ENCODE assay signal across 9 cellular contexts in genomic region chr15:45611305-45611704, GRCh38. TPM values are rescaled to one million over a fixed set of nuclear protein-coding genes. Genes with fewer than 3 reads are reported as not detected.
DNase-seq lines count a peak whose midpoint lies in the region; ATAC-seq and TF ChIP-seq lines count a peak whose summit lies in the region.
"Had no signal": no experiment of that assay in that cellular context is flagged by ENCODE, and none has a peak within 500 bp of the region (broad histone marks: within the 10 kb centered on the region; RNA-seq: fewer than 3 reads in every experiment).

No MANE protein-coding gene starts in this region.

- no peaks in the 10 kb centered on the region for H3K9me2 ChIP-seq in HCT116 (ENCODE audit: insufficient read depth)

- H3K4me3 ChIP-seq in BJ (ENCODE audit: low read depth, low read length): no peak overlapping the region
- H3K4me3 ChIP-seq in HCT116 (replicated peaks in 1 of 2; ENCODE audit: low read depth in 1 of 2, low read length in 2 of 2): no peak overlapping the region
- no peak overlapping the region for H3K4me3 ChIP-seq in adipocyte (ENCODE audit: low read length)
- no peak overlapping the region for H3K4me3 ChIP-seq in right lobe of liver

- no TSS peak for BruUV-seq in HCT116 (replicated peaks; lab: Mats Ljungman, UMichigan)

- no peak overlapping the region for H3K4me3 Mint-ChIP-seq in activated T-helper 1 cell treated with anti-CD3 and anti-CD28 coated beads, Interleukin-12 subunit alpha, Interleukin-12 subunit beta, Interleukin-2, Interleukin-4 antibody, amounts not matched to agents 30 ng/mL and 10 ng/mL and 1 ng/mL, durations not matched to agents 14 hours and 24 hours and 36 hours

- DNase-seq in BJ (ENCODE audit: low read depth): no peak
- no peak for DNase-seq in HCT116 (ENCODE audit: low read depth, low spot score)
- DNase-seq in adipocyte (ENCODE audit: low read depth): peak; percentile 64
- DNase-seq in right lobe of liver: no peak
- no peak for DNase-seq in islet precursor cell
- no peak for DNase-seq in NCI-H1048 (lab: John Stamatoyannopoulos, UW)
- DNase-seq in activated T-helper 1 cell treated with anti-CD3 and anti-CD28 coated beads, Interleukin-12 subunit alpha, Interleukin-12 subunit beta, Interleukin-2, Interleukin-4 antibody, amounts not matched to agents 30 ng/mL and 10 ng/mL and 1 ng/mL, durations not matched to agents 14 hours and 24 hours and 36 hours (ENCODE audit: low spot score): no peak
- no peak for DNase-seq in SIG-M5 (lab: John Stamatoyannopoulos, UW)
- DNase-seq: NCI-H82 had no signal

- no peaks in the 10 kb centered on the region for H3K9me3 Mint-ChIP-seq in activated T-helper 1 cell treated with anti-CD3 and anti-CD28 coated beads, Interleukin-12 subunit alpha, Interleukin-12 subunit beta, Interleukin-2, Interleukin-4 antibody, amounts not matched to agents 30 ng/mL and 10 ng/mL and 1 ng/mL, durations not matched to agents 14 hours and 24 hours and 36 hours

- H3K27ac Mint-ChIP-seq in activated T-helper 1 cell treated with anti-CD3 and anti-CD28 coated beads, Interleukin-12 subunit alpha, Interleukin-12 subunit beta, Interleukin-2, Interleukin-4 antibody, amounts not matched to agents 30 ng/mL and 10 ng/mL and 1 ng/mL, durations not matched to agents 14 hours and 24 hours and 36 hours: no peak overlapping the region

- intact Hi-C loops in HCT116 (cut with micrococcal nuclease): loop anchor here (10.0 kb wide), 2 partner anchors 407 to 447 kb away; no protein-coding TSS in a partner anchor
- intact Hi-C loops in right lobe of liver (cut with DNase I): loop anchor here in 1 of 2 donors (10.0 kb wide), 1 partner anchor 147 kb away; no protein-coding TSS in a partner anchor
- intact Hi-C loops in activated T-helper 1 cell treated with anti-CD3 and anti-CD28 coated beads, Interleukin-12 subunit alpha, Interleukin-12 subunit beta, Interleukin-2, Interleukin-4 antibody, amounts not matched to agents 30 ng/mL and 10 ng/mL and 1 ng/mL, durations not matched to agents 14 hours and 24 hours and 36 hours (cut with micrococcal nuclease): no loop called here

- no peaks in the 10 kb centered on the region for H4K20me1 ChIP-seq in HCT116 (ENCODE audit: insufficient read depth)

- TF ChIP-seq CTCF in BJ (IDR thresholded peaks at IDR 0.05; ENCODE audit: insufficient read depth, low read depth, low read length): peak; percentile 57
- peak; percentile 37 to 67 (median 60); a peak in 4 of 6 replicates for TF ChIP-seq CTCF in HCT116 (IDR thresholded peaks at IDR 0.05 in 2 of 3, conservative IDR thresholded peaks at IDR 0.05 in 1 of 3; ENCODE audit: borderline replicate concordance in 1 of 3, insufficient read depth in 1 of 3, low read depth in 2 of 3, low read length in 2 of 3)
- TF ChIP-seq CTCF in right lobe of liver (IDR thresholded peaks at IDR 0.05): peak; percentile 27 to 44 (median 36)

- H3K27ac ChIP-seq in HCT116 (ENCODE audit: low read depth, low read length) (no peak overlapping the region), right lobe of liver (no peak overlapping the region)

- peak; percentile 57 for TF ChIP-seq RAD21 in HCT116 (IDR thresholded peaks at IDR 0.05; ENCODE audit: low read depth)

- WGBS in right lobe of liver (ENCODE audit: insufficient coverage, low coverage, low lambda C conversion rate, missing lambda C conversion rate): 10% methylated on average over 4 of the region's 4 CpGs

- H3K9me3 ChIP-seq in HCT116 (ENCODE audit: control insufficient read depth in 1 of 2, insufficient read depth in 1 of 2, low read depth in 1 of 2, low read length in 2 of 2): no peaks in the 10 kb centered on the region
- H3K9me3 ChIP-seq in adipocyte (ENCODE audit: control insufficient read depth, low read length): no peaks in the 10 kb centered on the region
- no peaks in the 10 kb centered on the region for H3K9me3 ChIP-seq in right lobe of liver

- POLR2A ChIA-PET in BJ (lab: Charles Lee): no interaction called here
- POLR2A ChIA-PET in HCT116 (lab: Charles Lee): interaction anchor here (1.0 kb wide), 1 partner anchor 154 kb away, joined by 3 read pairs; no protein-coding TSS in a partner anchor

- no peaks in the 10 kb centered on the region for H3K27me3 ChIP-seq in BJ (ENCODE audit: control insufficient read depth, insufficient read depth, low read length)
- H3K27me3 ChIP-seq in HCT116 (ENCODE audit: insufficient read depth, low read length): no peaks in the 10 kb centered on the region
- H3K27me3 ChIP-seq in adipocyte (replicated peaks; ENCODE audit: control insufficient read depth, insufficient read depth, low read length): no peaks in the 10 kb centered on the region
- H3K27me3 ChIP-seq in right lobe of liver: no peaks in the 10 kb centered on the region

- peaks cover 10% of the 10 kb centered on the region for H3K4me1 Mint-ChIP-seq in activated T-helper 1 cell treated with anti-CD3 and anti-CD28 coated beads, Interleukin-12 subunit alpha, Interleukin-12 subunit beta, Interleukin-2, Interleukin-4 antibody, amounts not matched to agents 30 ng/mL and 10 ng/mL and 1 ng/mL, durations not matched to agents 14 hours and 24 hours and 36 hours (ENCODE audit: low read depth)

- no peak overlapping the region for H3K4me2 ChIP-seq in HCT116 (ENCODE audit: low read length)

- no peaks in the 10 kb centered on the region for H3K27me3 Mint-ChIP-seq in activated T-helper 1 cell treated with anti-CD3 and anti-CD28 coated beads, Interleukin-12 subunit alpha, Interleukin-12 subunit beta, Interleukin-2, Interleukin-4 antibody, amounts not matched to agents 30 ng/mL and 10 ng/mL and 1 ng/mL, durations not matched to agents 14 hours and 24 hours and 36 hours (ENCODE audit: insufficient read depth)

- ATAC-seq in HCT116 (no peak), right lobe of liver (peak in 1 of 4 donors; percentile 46)

- H3K36me3 Mint-ChIP-seq in activated T-helper 1 cell treated with anti-CD3 and anti-CD28 coated beads, Interleukin-12 subunit alpha, Interleukin-12 subunit beta, Interleukin-2, Interleukin-4 antibody, amounts not matched to agents 30 ng/mL and 10 ng/mL and 1 ng/mL, durations not matched to agents 14 hours and 24 hours and 36 hours (ENCODE audit: low read depth): peaks cover 5% of the 10 kb centered on the region

- H3K9ac ChIP-seq in HCT116 (ENCODE audit: low read length): no peak overlapping the region
- H3K9ac ChIP-seq in adipocyte (ENCODE audit: low read length): no peak overlapping the region

- TF ChIP-seq POLR2A in HCT116 (IDR thresholded peaks at IDR 0.05; ENCODE audit: borderline replicate concordance, extremely low read depth, insufficient read depth, insufficient read length): no peak
- TF ChIP-seq POLR2A in right lobe of liver (IDR thresholded peaks at IDR 0.05): no peak

- H3K4me1 ChIP-seq in HCT116 (ENCODE audit: control insufficient read depth in 1 of 2, insufficient read depth in 2 of 2, low read length in 2 of 2) (peaks cover 0 to 5% of the 10 kb centered on the region in 2 experiments; a peak in 1 of 4 replicates), adipocyte (ENCODE audit: control insufficient read depth, insufficient read depth, low read length) (peaks cover 3% of the 10 kb centered on the region), right lobe of liver (no peaks in the 10 kb centered on the region)

- H3K79me2 ChIP-seq in HCT116 (ENCODE audit: insufficient read depth, low read length): no peaks in the 10 kb centered on the region

- H3K36me3 ChIP-seq in BJ (ENCODE audit: control insufficient read depth, insufficient read depth, low read length): 0 out of 2 replicates have a peak, but pooled peaks cover 2% of the 10 kb centered on the region
- peaks cover 0 to 8% of the 10 kb centered on the region in 2 experiments; a peak in 3 of 4 replicates for H3K36me3 ChIP-seq in HCT116 (ENCODE audit: control insufficient read depth in 1 of 2, insufficient read depth in 2 of 2, low read length in 2 of 2)
- H3K36me3 ChIP-seq in adipocyte (ENCODE audit: control insufficient read depth, insufficient read depth, low read length, severe bottlenecking): peaks cover 29% of the 10 kb centered on the region
- H3K36me3 ChIP-seq in right lobe of liver: peaks cover 0 to 11% (median under 1%) of the 10 kb centered on the region in 4 donors

- CTCF ChIA-PET in BJ (lab: Yijun Ruan, JAX) (interaction anchor here (0.7 to 7.2 kb wide), 16 partner anchors 14 to 425 kb away, joined by 3 to 122 read pairs (median 4); partner anchors contain the start of gene BLOC1S6), HCT116 (lab: Charles Lee) (interaction anchor here (0.7 to 4.0 kb wide), 22 partner anchors 9 to 485 kb away, joined by 3 to 82 read pairs (median 4); partner anchors contain the start of gene BLOC1S6)

- H2AFZ ChIP-seq in HCT116 (ENCODE audit: low read depth, low read length, poor library complexity, severe bottlenecking): no peak overlapping the region

- RAD21 ChIA-PET in HCT116 (lab: Charles Lee; ENCODE audit: low non-redundant PET in 1 of 2, low total read pairs in 2 of 2, uncharacterized antibody in 2 of 2, unreplicated experiment in 2 of 2): interaction anchor here in 1 of 2 experiments (1.2 kb wide), 1 partner anchor 154 kb away, joined by 4 read pairs; no protein-coding TSS in a partner anchor

RNA-seq across cellular contexts. Expression of gene SQOR, which starts 23.5 kb away (rescaled TPM):
- polyA plus RNA-seq in BJ (2011; rRNA removed): 40.6 and 47.5 TPM in 2 replicates
- 18.1 and 29.7 TPM in 2 replicates for polyA minus RNA-seq in BJ (2011; rRNA and poly(A)+ RNA removed)
- 17.6 TPM for total RNA-seq in HCT116 (2021; ENCODE audit: unreplicated experiment)
- polyA plus RNA-seq in HCT116 (2012): 17.7 and 20.7 TPM in 2 replicates
- total RNA-seq in right lobe of liver: 10 to 100 TPM; 34.2 to 77.7 (median 49.1) TPM
- total RNA-seq in activated T-helper 1 cell treated with anti-CD3 and anti-CD28 coated beads, Interleukin-12 subunit alpha, Interleukin-12 subunit beta, Interleukin-2, Interleukin-4 antibody, amounts not matched to agents 30 ng/mL and 10 ng/mL and 1 ng/mL, durations not matched to agents 14 hours and 24 hours and 36 hours: 96.0 and 100 TPM in 2 replicates

RNA-seq across cellular contexts. Expression of gene BLOC1S6, which starts 24.1 kb away (rescaled TPM):
- polyA plus RNA-seq in BJ (2011; rRNA removed): 12.4 and 18.8 TPM in 2 replicates
- polyA minus RNA-seq in BJ (2011; rRNA and poly(A)+ RNA removed): 7.3 and 8.4 TPM in 2 replicates
- total RNA-seq in HCT116 (2021; ENCODE audit: unreplicated experiment) (40.7 TPM), right lobe of liver (10 to 100 TPM; 15.9 to 33.7 (median 24.3) TPM)
- polyA plus RNA-seq in HCT116 (2012): 19.4 and 21.9 TPM in 2 replicates
- 50.6 TPM in 2 replicates for total RNA-seq in activated T-helper 1 cell treated with anti-CD3 and anti-CD28 coated beads, Interleukin-12 subunit alpha, Interleukin-12 subunit beta, Interleukin-2, Interleukin-4 antibody, amounts not matched to agents 30 ng/mL and 10 ng/mL and 1 ng/mL, durations not matched to agents 14 hours and 24 hours and 36 hours
